ENCODE assay signal across 8 cellular contexts in the genomic region with DNA sequence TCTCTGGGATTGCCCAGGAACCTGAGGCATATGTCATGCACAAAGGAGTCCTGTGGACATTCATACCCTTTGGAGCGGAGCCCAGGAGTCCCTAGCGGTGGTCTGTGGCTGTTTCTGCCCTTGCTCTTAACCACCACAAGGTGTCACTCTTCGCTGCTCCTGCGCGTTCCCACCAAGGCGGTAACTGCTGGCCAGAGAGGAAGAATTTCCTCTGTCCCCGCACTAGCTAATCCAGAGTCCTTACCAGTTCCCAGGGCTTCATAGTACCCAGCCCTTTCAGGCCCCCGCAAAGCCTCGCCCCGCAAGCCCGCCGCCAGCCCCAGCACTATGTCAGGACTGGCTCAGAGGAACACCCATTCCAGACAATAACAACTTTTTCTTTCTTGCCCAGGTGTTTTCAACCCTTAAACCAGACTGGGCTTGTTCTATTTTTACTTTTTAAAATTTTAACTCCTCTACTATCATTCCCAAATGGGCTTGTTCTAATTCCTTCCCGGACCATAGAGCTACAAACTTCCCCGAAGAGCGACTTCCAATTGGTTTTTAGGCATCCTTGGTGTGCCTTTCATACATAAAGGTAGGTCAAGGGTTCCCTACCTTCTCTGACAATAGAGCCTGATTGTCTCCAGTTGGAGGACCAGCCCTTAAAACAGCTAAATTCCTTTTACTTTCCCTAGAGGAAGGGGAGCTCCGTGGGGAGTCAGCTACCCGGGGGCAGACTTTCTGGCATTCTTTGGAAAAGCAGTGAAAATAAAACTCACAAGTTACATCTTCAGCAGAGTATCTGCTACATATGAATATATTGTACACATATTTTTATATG. TPM values are rescaled to one million over a fixed set of nuclear protein-coding genes. Genes with fewer than 3 reads are reported as not detected.
DNase-seq lines count a peak whose midpoint lies in the region; ATAC-seq and TF ChIP-seq lines count a peak whose summit lies in the region.

No MANE protein-coding gene starts in this region.

- no peak overlapping the region for H3K4me3 ChIP-seq in kidney epithelial cell (ENCODE audit: low read depth, low read length)

- TF ChIP-seq CTCF in kidney epithelial cell (IDR thresholded peaks at IDR 0.05; ENCODE audit: insufficient read depth, low read length, poor library complexity, severe bottlenecking): peak; percentile 99

- H3K27me3 ChIP-seq in kidney epithelial cell (ENCODE audit: control insufficient read depth, insufficient read depth, low read length): no peaks in the 10 kb centered on the region

- no peaks in the 10 kb centered on the region for H3K36me3 ChIP-seq in kidney epithelial cell (ENCODE audit: control insufficient read depth, insufficient read depth, low read length)

- DNase-seq in NCI-H446 treated with DMSO at 0.1 percent for 48 hours (lab: John Stamatoyannopoulos, UW) (peak; percentile 77), cerebellar cortex (ENCODE audit: low spot score) (peak; percentile 96), kidney epithelial cell (ENCODE audit: low read depth) (peak; percentile 61)
- peak; percentile 41 for DNase-seq in activated CD4-positive, CD25-positive, alpha-beta regulatory T cell treated with anti-CD3 and anti-CD28 coated beads, Interleukin-2, amount 50 U/mL, for 16 hours (ENCODE audit: low read depth, low spot score)
- DNase-seq in stimulated activated CD4-positive, alpha-beta T cell treated with anti-CD3 and anti-CD28 coated beads, Interleukin-15, amount 100 ng/mL, for 24 hours: peak; percentile 74

- ATAC-seq in GM18498 (IDR thresholded peaks at IDR 0.05; ENCODE audit: unreplicated experiment): peak; percentile 74
- ATAC-seq in HG03342 (IDR thresholded peaks at IDR 0.05; ENCODE audit: unreplicated experiment): peak; percentile 72
- no peak for ATAC-seq in GM18517 (IDR thresholded peaks at IDR 0.05; ENCODE audit: unreplicated experiment)

RNA-seq across cellular contexts. Expression of a gene that starts 31.8 kb away (rescaled TPM):
- 2.0 and 4.0 TPM in 2 replicates for total RNA-seq in kidney epithelial cell

RNA-seq across cellular contexts. Expression of a gene that starts 54.8 kb away (rescaled TPM):
- 124 and 139 TPM in 2 replicates for total RNA-seq in kidney epithelial cell

Comparison
In these comparisons a context has a peak if more than half of its experiments do, and no peak if none do; other contexts are left out.
1. DNase-seq: peak in every context shown above with its lines; median percentile 96 in cerebellar cortex; 77 in NCI-H446 treated with DMSO at 0.1 percent for 48 hours; 74 in stimulated activated CD4-positive, alpha-beta T cell treated with anti-CD3 and anti-CD28 coated beads, Interleukin-15, amount 100 ng/mL, for 24 hours; 61 in kidney epithelial cell; 41 in activated CD4-positive, CD25-positive, alpha-beta regulatory T cell treated with anti-CD3 and anti-CD28 coated beads, Interleukin-2, amount 50 U/mL, for 16 hours.